8 cellular contexts compared by ENCODE assay signal in genomic region chr2:176637497-176638166, GRCh38.
DNase-seq lines count a peak whose midpoint lies in the region; ATAC-seq and TF ChIP-seq lines count a peak whose summit lies in the region.

No MANE protein-coding gene starts in this region.

- H3K27ac Mint-ChIP-seq in chondrocyte (ENCODE audit: unreplicated experiment), result no peak overlapping the region

- CTCF ChIA-PET in PC-3 (lab: Charles Lee), result interaction anchor here (0.6 to 1.8 kb wide), 9 partner anchors 14 to 1264 kb away, joined by 3 to 20 read pairs (median 8); no protein-coding TSS in a partner anchor

- H3K27me3 ChIP-seq in PC-3 (ENCODE audit: low read length) (no peaks in the 10 kb centered on the region), right lobe of liver (peaks cover 3 to 34% of the 10 kb centered on the region in 2 donors), subcutaneous abdominal adipose tissue (ENCODE audit: control insufficient read depth in 5 of 5, insufficient read depth in 4 of 5, low read length in 5 of 5) (peaks cover 0 to 10% (median 9%) of the 10 kb centered on the region in 5 donors), SJCRH30 (0 out of 2 replicates have a peak, but pooled peaks cover under 1% of the 10 kb centered on the region)

- H3K27ac ChIP-seq in PC-3 (ENCODE audit: low read length) (peak overlapping the region; percentile 76), right lobe of liver (no peak overlapping the region), subcutaneous abdominal adipose tissue (ENCODE audit: low read depth, low read length) (peak overlapping the region; percentile 60), SJCRH30 (no peak overlapping the region)

- no peak for TF ChIP-seq POLR2A in right lobe of liver (IDR thresholded peaks at IDR 0.05)

- H3K4me1 ChIP-seq in PC-3 (ENCODE audit: insufficient read depth, low read length) (peaks cover 41% of the 10 kb centered on the region), right lobe of liver (peaks cover 0 to 6% (median 0%) of the 10 kb centered on the region in 4 donors), subcutaneous abdominal adipose tissue (ENCODE audit: control insufficient read depth in 5 of 5, insufficient read depth in 5 of 5, low read length in 5 of 5) (peaks cover 0 to 11% (median 9%) of the 10 kb centered on the region in 5 donors), SJCRH30 (0 out of 2 replicates have a peak, but pooled peaks cover 4% of the 10 kb centered on the region)

- H2AFZ ChIP-seq in PC-3 (ENCODE audit: low read length), result peak overlapping the region; percentile 69

- peak overlapping the region; percentile 82 for H3K4me2 ChIP-seq in PC-3 (ENCODE audit: low read length)

- TF ChIP-seq CTCF in PC-3 (conservative IDR thresholded peaks at IDR 0.05; ENCODE audit: low read depth, low read length) (no peak), chondrocyte (IDR thresholded peaks at IDR 0.05) (no peak), right lobe of liver (IDR thresholded peaks at IDR 0.05) (no peak)

- intact Hi-C loops in PC-3 (cut with micrococcal nuclease) (loop anchor here (1.0 to 10.0 kb wide), 7 partner anchors 54 to 511 kb away; partner anchors contain the start of gene MTX2), right lobe of liver (cut with DNase I) (loop anchor here in 1 of 2 donors (10.0 kb wide), 1 partner anchor 493 kb away; no protein-coding TSS in a partner anchor)

- H3K36me3 Mint-ChIP-seq in chondrocyte (ENCODE audit: low read depth), result peaks cover 1% of the 10 kb centered on the region

- POLR2A ChIA-PET in PC-3 (lab: Charles Lee; ENCODE audit: unreplicated experiment), result interaction anchor here (0.5 kb wide), 1 partner anchor 149 kb away, joined by 5 read pairs; no protein-coding TSS in a partner anchor

- no peaks in the 10 kb centered on the region for H3K9me2 ChIP-seq in PC-3 (replicated peaks; ENCODE audit: low read length)

- H4K20me1 ChIP-seq in PC-3 (ENCODE audit: low read length), result no peaks in the 10 kb centered on the region

- peak overlapping the region; percentile 63 for H3K4me3 Mint-ChIP-seq in chondrocyte (ENCODE audit: unreplicated experiment)

- H3K27me3 Mint-ChIP-seq in chondrocyte (ENCODE audit: low read depth), result peaks cover 61% of the 10 kb centered on the region

- H3K9ac ChIP-seq in PC-3 (ENCODE audit: low read length) (peak overlapping the region; percentile 93), subcutaneous abdominal adipose tissue (ENCODE audit: low read length in 5 of 5) (peak overlapping the region in 4 of 5 donors; percentile 45 to 66 (median 56))

- H3F3A ChIP-seq in PC-3 (ENCODE audit: low read length, unreplicated experiment), result no peaks in the 10 kb centered on the region

- H3K4me3 ChIP-seq in PC-3 (ENCODE audit: low read length) (peak overlapping the region; percentile 71), right lobe of liver (peak overlapping the region; percentile 59 to 64 (median 60)), subcutaneous abdominal adipose tissue (ENCODE audit: low read depth in 1 of 5, low read length in 5 of 5) (peak overlapping the region; percentile 63 to 78 (median 74)), SJCRH30 (no peak overlapping the region)

- H3K4me1 Mint-ChIP-seq in chondrocyte (ENCODE audit: low read depth), result peaks cover 4% of the 10 kb centered on the region

- 2% methylated on average over 12 of the region's 74 CpGs for WGBS in right lobe of liver (ENCODE audit: insufficient coverage, low coverage, low lambda C conversion rate, missing lambda C conversion rate)

- H3K9me3 ChIP-seq in PC-3 (ENCODE audit: low read length) (no peaks in the 10 kb centered on the region), right lobe of liver (no peaks in the 10 kb centered on the region), subcutaneous abdominal adipose tissue (ENCODE audit: control insufficient read depth in 5 of 5, low read length in 5 of 5) (no peaks in the 10 kb centered on the region), SJCRH30 (replicated peaks) (no peaks in the 10 kb centered on the region)

- BruUV-seq in PC-3 (replicated peaks; lab: Mats Ljungman, UMichigan), result TSS peak; percentile 21

- H3K79me2 ChIP-seq in PC-3 (ENCODE audit: low read length), result peaks cover 40% of the 10 kb centered on the region

- DNase-seq in stimulated activated CD4-positive, alpha-beta T cell treated with anti-CD3 and anti-CD28 coated beads, Interleukin-15, amount 100 ng/mL, for 24 hours, result peak; percentile 32
- no peak for DNase-seq in stimulated activated CD4-positive, alpha-beta T cell treated with anti-CD3 and anti-CD28 coated beads, Interleukin-2, amount 100 ng/mL, for 48 hours
- DNase-seq in PC-3 (peak; percentile 68), chondrocyte (ENCODE audit: low spot score) (no peak), right lobe of liver (peak in 2 of 3 donors; percentile 27 to 57), SJCRH30 (no peak)

- ATAC-seq in HG02840 (IDR thresholded peaks at IDR 0.05; ENCODE audit: low FRiP score, unreplicated experiment), result peak; percentile 28
- ATAC-seq in PC-3, result peak; percentile 62
- ATAC-seq in right lobe of liver, result peak; percentile 48 to 64 (median 52)

- no peaks in the 10 kb centered on the region for H3K9me3 Mint-ChIP-seq in chondrocyte (ENCODE audit: low read depth)

- H3K36me3 ChIP-seq in PC-3 (ENCODE audit: low read depth, low read length) (peaks cover 5% of the 10 kb centered on the region), right lobe of liver (no peaks in the 10 kb centered on the region), subcutaneous abdominal adipose tissue (ENCODE audit: control insufficient read depth in 5 of 5, insufficient read depth in 5 of 5, low read length in 5 of 5) (no peaks in the 10 kb centered on the region), SJCRH30 (no peaks in the 10 kb centered on the region)

Comparison
In these comparisons a context has a peak if more than half of its experiments do, and no peak if none do; other contexts are left out.
1. DNase-seq: peak in stimulated activated CD4-positive, alpha-beta T cell treated with anti-CD3 and anti-CD28 coated beads, Interleukin-15, amount 100 ng/mL, for 24 hours (single experiment), PC-3 (single experiment) and right lobe of liver (2 of 3); none in stimulated activated CD4-positive, alpha-beta T cell treated with anti-CD3 and anti-CD28 coated beads, Interleukin-2, amount 100 ng/mL, for 48 hours (0 of 2), chondrocyte (single experiment) and SJCRH30 (0 of 2).
2. H3K27ac ChIP-seq: peak in PC-3 (single experiment) and subcutaneous abdominal adipose tissue (single experiment); none in right lobe of liver (0 of 3) and SJCRH30 (single experiment).
3. Peak in every context shown above with its lines, with median percentiles within 50 percentile points of each other: ATAC-seq.